19 cellular contexts compared by ENCODE assay signal in genomic region chr14:71382315-71382714, GRCh38.
"Had no signal": no experiment of that assay in that cellular context is flagged by ENCODE, and none has a peak within 500 bp of the region (broad histone marks: within the 10 kb centered on the region; RNA-seq: fewer than 3 reads in every experiment).

No MANE protein-coding gene starts in this region.

- H3K4me3 Mint-ChIP-seq: activated CD4-positive, alpha-beta memory T cell treated with anti-CD3 and anti-CD28 coated beads for 36 hours; activated naive CD4-positive, alpha-beta T cell treated with anti-CD3 and anti-CD28 coated beads for 36 hours; natural killer cell treated with Interleukin-12 subunit alpha and Interleukin-12 subunit beta and Interleukin-15 and Interleukin-18, amount 100 ng/mL, for 72 hours; stimulated activated naive CD8-positive, alpha-beta T cell treated with anti-CD3 and anti-CD28 coated beads, Interleukin-15, Interleukin-2, amounts not matched to agents 100 ng/mL and 50 ng/mL, for 24 hours; T-helper 17 cell had no signal

- DNase-seq: activated CD4-positive, alpha-beta memory T cell treated with anti-CD3 and anti-CD28 coated beads for 36 hours; activated CD4-positive, alpha-beta T cell treated with anti-CD3 and anti-CD28 coated beads for 4 hours; activated CD4-positive, CD25-positive, alpha-beta regulatory T cell; activated effector memory CD4-positive, alpha-beta T cell treated with Interleukin-2 at 50 U/mL for 16 hours; activated naive CD4-positive, alpha-beta T cell treated with anti-CD3 and anti-CD28 coated beads for 36 hours; activated T-cell treated with anti-CD3 and anti-CD28 coated beads, Interleukin-2, amount 50 U/mL, for 48 hours; amygdala; cerebellar nuclear complex; cortex of kidney; heart left ventricle; left lung; stimulated activated CD4-positive, alpha-beta T cell treated with anti-CD3 and anti-CD28 coated beads, Interleukin-4, amount 100 ng/mL, for 24 hours; T-helper 17 cell; tibial artery had no signal

- H3K4me1 ChIP-seq: left lung, prostate gland had no signal

- H3K27ac Mint-ChIP-seq: activated CD4-positive, alpha-beta memory T cell treated with anti-CD3 and anti-CD28 coated beads for 36 hours; activated naive CD4-positive, alpha-beta T cell treated with anti-CD3 and anti-CD28 coated beads for 36 hours; natural killer cell treated with Interleukin-12 subunit alpha and Interleukin-12 subunit beta and Interleukin-15 and Interleukin-18, amount 100 ng/mL, for 72 hours; T-helper 17 cell had no signal

- H3K36me3 ChIP-seq: heart left ventricle, left lung, prostate gland, tibial artery had no signal

- H3K27ac ChIP-seq: epithelial cell of prostate, heart left ventricle, left lung, prostate gland, tibial artery had no signal

- H3K27me3 ChIP-seq: heart left ventricle, left lung, tibial artery had no signal

- H3K9me3 ChIP-seq: heart left ventricle, prostate gland, tibial artery had no signal

- H3K27me3 Mint-ChIP-seq: activated CD4-positive, alpha-beta memory T cell treated with anti-CD3 and anti-CD28 coated beads for 36 hours; natural killer cell treated with Interleukin-12 subunit alpha and Interleukin-12 subunit beta and Interleukin-15 and Interleukin-18, amount 100 ng/mL, for 72 hours; stimulated activated naive CD8-positive, alpha-beta T cell treated with anti-CD3 and anti-CD28 coated beads, Interleukin-15, Interleukin-2, amounts not matched to agents 100 ng/mL and 50 ng/mL, for 24 hours; T-helper 17 cell had no signal

- ATAC-seq: heart left ventricle; left lung; natural killer cell treated with Interleukin-12 subunit alpha and Interleukin-12 subunit beta and Interleukin-15 and Interleukin-18, amount 100 ng/mL, for 72 hours; T-helper 17 cell had no signal

- H3K4me3 ChIP-seq: heart left ventricle, left lung, lung, prostate gland, tibial artery had no signal
